ENCODE assay signal across 27 cellular contexts in the genomic region with DNA sequence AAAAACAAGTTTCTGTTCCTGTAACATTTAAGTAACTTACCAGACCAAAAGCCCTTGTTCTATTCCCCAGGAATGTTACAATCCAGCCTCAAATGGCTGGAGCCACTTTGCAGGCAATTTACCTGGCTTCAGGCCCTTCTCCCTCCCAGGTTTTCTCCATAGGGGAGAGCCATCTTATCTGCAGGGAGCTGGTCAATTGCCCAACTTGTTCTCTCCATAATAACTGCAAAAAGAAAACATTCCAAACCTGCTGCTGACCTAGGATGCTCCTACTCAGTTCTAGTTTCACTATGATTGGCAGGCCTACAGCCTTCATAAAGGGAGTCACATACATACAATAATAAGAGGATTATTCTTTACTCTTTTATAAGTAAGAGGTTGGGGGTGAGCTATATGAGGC.
"Had no signal": no experiment of that assay in that cellular context is flagged by ENCODE, and none has a peak within 500 bp of the region (broad histone marks: within the 10 kb centered on the region; RNA-seq: fewer than 3 reads in every experiment).

No MANE protein-coding gene starts in this region.

- H3K4me3 Mint-ChIP-seq: central memory CD8-positive, alpha-beta T cell; natural killer cell treated with Interleukin-12 subunit alpha and Interleukin-12 subunit beta and Interleukin-15 and Interleukin-18, amount 100 ng/mL, for 72 hours had no signal

- FAIRE-seq: astrocyte had no signal

- DNase-seq: activated CD4-positive, alpha-beta T cell treated with anti-CD3 and anti-CD28 coated beads, Interleukin-2, amount 50 U/mL, for 1 hour; activated CD4-positive, CD25-positive, alpha-beta regulatory T cell treated with anti-CD3 and anti-CD28 coated beads, Interleukin-2, amount 50 U/mL, for 72 hours; activated gamma-delta T cell treated with Interleukin-2 at 50 U/mL for 16 hours; activated T-cell treated with anti-CD3 and anti-CD28 coated beads, Interleukin-2, amount 50 U/mL, for 1 hour; adrenal gland; esophagus squamous epithelium; gastrocnemius medialis; hippocampal formation; left ventricle myocardium superior; mammary epithelial cell; nucleus accumbens; spleen; stimulated activated CD4-positive, alpha-beta T cell treated with anti-CD3 and anti-CD28 coated beads, Interleukin-4, amount 100 ng/mL, for 1 hour; stimulated activated naive CD4-positive, alpha-beta T cell; SW 1271; T-helper 2 cell; testis; upper lobe of left lung; WERI-Rb-1 had no signal

- H3K4me1 Mint-ChIP-seq: central memory CD8-positive, alpha-beta T cell had no signal

- H3K4me3 ChIP-seq: adrenal gland, breast epithelium, coronary artery, esophagus squamous epithelium, gastrocnemius medialis, right atrium auricular region, spleen, testis, upper lobe of left lung had no signal

- H3K27me3 Mint-ChIP-seq: central memory CD8-positive, alpha-beta T cell; natural killer cell treated with Interleukin-12 subunit alpha and Interleukin-12 subunit beta and Interleukin-15 and Interleukin-18, amount 100 ng/mL, for 72 hours; progenitor cell of endocrine pancreas had no signal

- H3K36me3 Mint-ChIP-seq: activated naive CD4-positive, alpha-beta T cell treated with anti-CD3 and anti-CD28 coated beads, Interleukin-2, amount 50 U/mL, for 72 hours; natural killer cell treated with Interleukin-12 subunit alpha and Interleukin-12 subunit beta and Interleukin-15 and Interleukin-18, amount 100 ng/mL, for 72 hours had no signal

- H3K9me3 ChIP-seq: adrenal gland, breast epithelium, esophagus squamous epithelium, gastrocnemius medialis, right atrium auricular region, spleen, testis, upper lobe of left lung had no signal

- H3K27ac Mint-ChIP-seq: activated naive CD4-positive, alpha-beta T cell treated with anti-CD3 and anti-CD28 coated beads, Interleukin-2, amount 50 U/mL, for 72 hours; natural killer cell treated with Interleukin-12 subunit alpha and Interleukin-12 subunit beta and Interleukin-15 and Interleukin-18, amount 100 ng/mL, for 72 hours; progenitor cell of endocrine pancreas had no signal

- H3K27me3 ChIP-seq: adrenal gland, breast epithelium, gastrocnemius medialis, right atrium auricular region, spleen, testis, upper lobe of left lung had no signal

- H3K36me3 ChIP-seq: adrenal gland, breast epithelium, esophagus squamous epithelium, gastrocnemius medialis, right atrium auricular region, spleen, upper lobe of left lung, WERI-Rb-1 had no signal

- H3K27ac ChIP-seq: adrenal gland, breast epithelium, coronary artery, esophagus squamous epithelium, gastrocnemius medialis, right atrium auricular region, spleen, testis, upper lobe of left lung, WERI-Rb-1 had no signal

- H3K4me1 ChIP-seq: adrenal gland, breast epithelium, esophagus squamous epithelium, gastrocnemius medialis, right atrium auricular region, spleen, testis, upper lobe of left lung had no signal
